In the genomic region with DNA sequence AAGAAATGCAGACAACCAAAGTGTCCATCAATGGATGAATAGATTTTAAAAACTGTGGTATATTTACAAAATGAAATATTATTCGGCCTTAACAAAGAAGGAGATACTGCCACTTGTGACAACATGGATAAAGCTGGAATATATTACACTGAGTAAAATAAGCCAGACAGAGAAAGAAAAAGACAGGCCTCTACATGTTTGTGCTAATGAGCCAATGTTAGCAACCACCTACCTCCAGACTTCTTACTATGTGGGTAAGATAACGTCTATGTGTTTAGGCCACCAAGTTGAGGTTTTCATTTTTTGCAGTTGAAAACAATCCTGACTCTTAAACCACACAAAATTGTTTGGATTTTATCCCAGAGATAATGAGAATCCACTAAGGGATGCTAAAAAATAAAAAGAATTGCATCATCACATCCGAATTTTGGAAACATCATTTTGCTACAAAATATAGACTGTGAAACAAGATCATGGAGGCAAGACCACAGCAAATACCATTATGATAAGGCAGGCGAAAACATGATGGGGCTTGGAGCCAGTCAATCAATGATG, we compare ENCODE assay signal across 17 cellular contexts. TPM values are rescaled to one million over a fixed set of nuclear protein-coding genes. Genes with fewer than 3 reads are reported as not detected.
DNase-seq lines count a peak whose midpoint lies in the region; ATAC-seq and TF ChIP-seq lines count a peak whose summit lies in the region.
"Had no signal": no experiment of that assay in that cellular context is flagged by ENCODE, and none has a peak within 500 bp of the region (broad histone marks: within the 10 kb centered on the region; RNA-seq: fewer than 3 reads in every experiment).

No MANE protein-coding gene starts in this region.

- TF ChIP-seq CTCF in AG10803 (conservative IDR thresholded peaks at IDR 0.05; ENCODE audit: low read length): no peak
- no peak for TF ChIP-seq CTCF in endothelial cell (IDR thresholded peaks at IDR 0.05; ENCODE audit: unreplicated experiment)

- H3K9me3 Mint-ChIP-seq in endothelial cell (ENCODE audit: unreplicated experiment): peaks cover 10% of the 10 kb centered on the region

- H3K4me3 ChIP-seq in AG10803 (ENCODE audit: low read length): no peak overlapping the region
- H3K4me3 ChIP-seq: GM23338 had no signal

- intact Hi-C loops in sciatic nerve (cut with DNase I): no loop called here

- DNase-seq in AG10803 (ENCODE audit: low read depth) (peak; percentile 70), M059J (ENCODE audit: low read depth) (peak; percentile 46), endothelial cell (ENCODE audit: low spot score) (no peak), sciatic nerve (ENCODE audit: low spot score) (no peak), NCI-H69 (lab: John Stamatoyannopoulos, UW) (no peak), COLO829 (ENCODE audit: low spot score) (no peak)
- DNase-seq: AML-193, DMS79 treated with DMSO at 0.1 percent for 48 hours, HCEC 1CT, NCI-H1105, NCI-H2081 treated with DMSO at 0.1 percent for 48 hours, NCI-H748 treated with DMSO at 0.1 percent for 48 hours, OCI-M1, Right ventricle myocardium superior had no signal

- ATAC-seq in sciatic nerve (peak; percentile 62), HG03521 (IDR thresholded peaks at IDR 0.05; ENCODE audit: unreplicated experiment) (no peak)
- ATAC-seq: GM23338 had no signal

- H3K36me3 Mint-ChIP-seq in endothelial cell (ENCODE audit: low read depth, unreplicated experiment): peaks cover 76% of the 10 kb centered on the region

- H3K4me1 Mint-ChIP-seq in endothelial cell (ENCODE audit: unreplicated experiment): peaks cover 24% of the 10 kb centered on the region

- H3K27me3 Mint-ChIP-seq in endothelial cell (ENCODE audit: unreplicated experiment): peaks cover 3% of the 10 kb centered on the region

- peak overlapping the region; percentile 62 for H3K4me3 Mint-ChIP-seq in endothelial cell (ENCODE audit: unreplicated experiment)
- H3K4me3 Mint-ChIP-seq: GM23338 had no signal

- no peak overlapping the region for H3K27ac Mint-ChIP-seq in endothelial cell (ENCODE audit: unreplicated experiment)
- H3K27ac Mint-ChIP-seq: GM23338 had no signal

RNA-seq across cellular contexts. Expression of gene EVA1A, which starts 47.0 kb away (rescaled TPM):
- total RNA-seq in M059J (2014; rRNA removed; shearing (Covaris generic)): 122 and 124 TPM in 2 replicates
- total RNA-seq in endothelial cell (ENCODE audit: unreplicated experiment) (19.9 TPM), sciatic nerve (4.8 TPM)
- total RNA-seq: NCI-H460 had no signal

Comparison
In these comparisons a context has a peak if more than half of its experiments do, and no peak if none do; other contexts are left out.
1. DNase-seq: peak in AG10803 (single experiment) and M059J (single experiment); none in endothelial cell (single experiment), sciatic nerve (single experiment), NCI-H69 (single experiment) and COLO829 (single experiment).